Comparison of ENCODE assay signal across 8 cellular contexts in genomic region chr14:99982449-99983250, GRCh38.
DNase-seq lines count a peak whose midpoint lies in the region; ATAC-seq and TF ChIP-seq lines count a peak whose summit lies in the region.

No MANE protein-coding gene starts in this region.

- peaks cover 8% of the 10 kb centered on the region for H3K4me1 Mint-ChIP-seq in activated CD4-positive, alpha-beta memory T cell treated with anti-CD3 and anti-CD28 coated beads for 36 hours (ENCODE audit: low read depth)
- peaks cover 0 to 5% of the 10 kb centered on the region in 2 donors for H3K4me1 Mint-ChIP-seq in effector memory CD8-positive, alpha-beta T cell (ENCODE audit: low read depth in 2 of 2)
- peaks cover 5 to 12% of the 10 kb centered on the region in 2 donors for H3K4me1 Mint-ChIP-seq in stimulated activated naive B cell treated with anti-CD40 and anti-IgM and Interleukin-4, amounts not matched to agents 10 μg/mL and 1 μg/mL and 100 μg/mL, for 72 hours

- ATAC-seq in GM18511 (IDR thresholded peaks at IDR 0.05; ENCODE audit: unreplicated experiment), result peak; percentile 76
- ATAC-seq in HG03442 (IDR thresholded peaks at IDR 0.05; ENCODE audit: unreplicated experiment), result peak; percentile 60
- ATAC-seq in effector memory CD8-positive, alpha-beta T cell (replicated peaks), result peak; percentile 100
- ATAC-seq in stimulated activated naive B cell treated with anti-CD40 and anti-IgM and Interleukin-4, amounts not matched to agents 10 μg/mL and 1 μg/mL and 100 μg/mL, for 72 hours (replicated peaks), result peak; percentile 82 to 84

- no peak overlapping the region for H3K4me3 ChIP-seq in AG04449 (ENCODE audit: low read depth, low read length)

- H3K4me3 Mint-ChIP-seq in activated CD4-positive, alpha-beta memory T cell treated with anti-CD3 and anti-CD28 coated beads for 36 hours, result no peak overlapping the region
- H3K4me3 Mint-ChIP-seq in effector memory CD8-positive, alpha-beta T cell, result no peak overlapping the region
- H3K4me3 Mint-ChIP-seq in stimulated activated naive B cell treated with anti-CD40 and anti-IgM and Interleukin-4, amounts not matched to agents 10 μg/mL and 1 μg/mL and 100 μg/mL, for 72 hours, result no peak overlapping the region

- CTCF ChIA-PET in AG04449 (lab: Yijun Ruan, JAX), result interaction anchor here (0.6 to 6.9 kb wide), 47 partner anchors 9 to 395 kb away, joined by 3 to 286 read pairs (median 5); partner anchors contain the start of gene EVL
- CTCF ChIA-PET in activated CD4-positive, alpha-beta memory T cell treated with anti-CD3 and anti-CD28 coated beads for 36 hours (lab: Charles Lee), result interaction anchor here (0.6 to 5.0 kb wide), 45 partner anchors 8 to 390 kb away, joined by 3 to 72 read pairs (median 4); no protein-coding TSS in a partner anchor

- H3K36me3 Mint-ChIP-seq in activated CD4-positive, alpha-beta memory T cell treated with anti-CD3 and anti-CD28 coated beads for 36 hours, result no peaks in the 10 kb centered on the region
- no peaks in the 10 kb centered on the region for H3K36me3 Mint-ChIP-seq in effector memory CD8-positive, alpha-beta T cell (ENCODE audit: insufficient read depth)
- no peaks in the 10 kb centered on the region for H3K36me3 Mint-ChIP-seq in stimulated activated naive B cell treated with anti-CD40 and anti-IgM and Interleukin-4, amounts not matched to agents 10 μg/mL and 1 μg/mL and 100 μg/mL, for 72 hours

- TF ChIP-seq CTCF in AG04449 (IDR thresholded peaks at IDR 0.05; ENCODE audit: insufficient read depth, low read length, missing control alignments), result peak; percentile 82

- H3K27me3 Mint-ChIP-seq in activated CD4-positive, alpha-beta memory T cell treated with anti-CD3 and anti-CD28 coated beads for 36 hours, result no peaks in the 10 kb centered on the region
- H3K27me3 Mint-ChIP-seq in effector memory CD8-positive, alpha-beta T cell, result no peaks in the 10 kb centered on the region
- H3K27me3 Mint-ChIP-seq in stimulated activated naive B cell treated with anti-CD40 and anti-IgM and Interleukin-4, amounts not matched to agents 10 μg/mL and 1 μg/mL and 100 μg/mL, for 72 hours, result peaks cover 0 to 3% of the 10 kb centered on the region in 2 donors

- intact Hi-C loops in activated CD4-positive, alpha-beta memory T cell treated with anti-CD3 and anti-CD28 coated beads for 36 hours (cut with micrococcal nuclease), result loop anchor here (1.0 to 2.0 kb wide), 5 partner anchors 16 to 211 kb away; no protein-coding TSS in a partner anchor

- no peak overlapping the region for H3K27ac Mint-ChIP-seq in activated CD4-positive, alpha-beta memory T cell treated with anti-CD3 and anti-CD28 coated beads for 36 hours
- no peak overlapping the region for H3K27ac Mint-ChIP-seq in effector memory CD8-positive, alpha-beta T cell
- H3K27ac Mint-ChIP-seq in stimulated activated naive B cell treated with anti-CD40 and anti-IgM and Interleukin-4, amounts not matched to agents 10 μg/mL and 1 μg/mL and 100 μg/mL, for 72 hours, result no peak overlapping the region

- no peaks in the 10 kb centered on the region for H3K9me3 Mint-ChIP-seq in activated CD4-positive, alpha-beta memory T cell treated with anti-CD3 and anti-CD28 coated beads for 36 hours
- H3K9me3 Mint-ChIP-seq in effector memory CD8-positive, alpha-beta T cell, result no peaks in the 10 kb centered on the region
- H3K9me3 Mint-ChIP-seq in stimulated activated naive B cell treated with anti-CD40 and anti-IgM and Interleukin-4, amounts not matched to agents 10 μg/mL and 1 μg/mL and 100 μg/mL, for 72 hours, result no peaks in the 10 kb centered on the region

- POLR2A ChIA-PET in AG04449 (lab: Yijun Ruan, JAX), result no interaction called here
- POLR2A ChIA-PET in activated CD4-positive, alpha-beta memory T cell treated with anti-CD3 and anti-CD28 coated beads for 36 hours (lab: Charles Lee), result interaction anchor here (0.7 kb wide), 1 partner anchor 10 kb away, joined by 3 read pairs; no protein-coding TSS in a partner anchor

- no peak for DNase-seq in AG04449 (ENCODE audit: low read depth, low spot score)
- peak; percentile 41 for DNase-seq in NCI-H774 (lab: John Stamatoyannopoulos, UW)
- peak; percentile 73 for DNase-seq in activated CD4-positive, alpha-beta memory T cell treated with anti-CD3 and anti-CD28 coated beads for 36 hours
- DNase-seq in effector memory CD8-positive, alpha-beta T cell, result peak; percentile 55 to 60 (median 58)
- DNase-seq in midbrain (lab: John Stamatoyannopoulos, UW), result peak; percentile 81
- DNase-seq in stimulated activated naive B cell treated with anti-CD40 and anti-IgM and Interleukin-4, amounts not matched to agents 10 μg/mL and 1 μg/mL and 100 μg/mL, for 72 hours, result no peak

Comparison
In these comparisons a context has a peak if more than half of its experiments do, and no peak if none do; other contexts are left out.
1. DNase-seq: peak in NCI-H774 (single experiment), activated CD4-positive, alpha-beta memory T cell treated with anti-CD3 and anti-CD28 coated beads for 36 hours (single experiment), effector memory CD8-positive, alpha-beta T cell (3 of 3) and midbrain (single experiment); none in AG04449 (single experiment) and stimulated activated naive B cell treated with anti-CD40 and anti-IgM and Interleukin-4, amounts not matched to agents 10 μg/mL and 1 μg/mL and 100 μg/mL, for 72 hours (single experiment).
2. Peak in every context shown above with its lines, with median percentiles within 50 percentile points of each other: ATAC-seq.